19 cellular contexts compared by ENCODE assay signal in genomic region chr3:170200992-170201391, GRCh38.
"Had no signal": no experiment of that assay in that cellular context is flagged by ENCODE, and none has a peak within 500 bp of the region (broad histone marks: within the 10 kb centered on the region; RNA-seq: fewer than 3 reads in every experiment).

No MANE protein-coding gene starts in this region.

- H3K9me3 ChIP-seq: esophagus muscularis mucosa, heart right ventricle, left lung, lower lobe of right lung, mucosa of descending colon had no signal

- ATAC-seq: foreskin keratinocyte; heart right ventricle; left cardiac atrium; left lung; left ventricle myocardium superior; lower lobe of right lung; mucosa of descending colon; naive thymus-derived CD8-positive, alpha-beta T cell had no signal

- H3K4me1 ChIP-seq: esophagus muscularis mucosa, heart right ventricle, left lung, lower lobe of right lung had no signal

- H3K27ac ChIP-seq: coronary artery, dorsolateral prefrontal cortex, esophagus muscularis mucosa, foreskin keratinocyte, heart right ventricle, left lung, lower lobe of right lung had no signal

- DNase-seq: dermis blood vessel endothelial cell; dorsolateral prefrontal cortex; effector CD4-positive, alpha-beta T cell; effector memory CD4-positive, alpha-beta T cell; foreskin keratinocyte; glutamatergic neuron; head of caudate nucleus; heart right ventricle; hippocampal formation; left cardiac atrium; left lung; left ventricle myocardium superior; lower lobe of right lung; mesenchymal stem cell; mucosa of descending colon; naive B cell; naive thymus-derived CD8-positive, alpha-beta T cell had no signal

- H3K4me3 ChIP-seq: coronary artery, dorsolateral prefrontal cortex, esophagus muscularis mucosa, heart right ventricle, left lung, lower lobe of right lung, mucosa of descending colon had no signal

- H3K27me3 ChIP-seq: esophagus muscularis mucosa, foreskin keratinocyte, left lung had no signal

- H3K36me3 ChIP-seq: esophagus muscularis mucosa, heart right ventricle, left lung, lower lobe of right lung had no signal
